In the genomic region with DNA sequence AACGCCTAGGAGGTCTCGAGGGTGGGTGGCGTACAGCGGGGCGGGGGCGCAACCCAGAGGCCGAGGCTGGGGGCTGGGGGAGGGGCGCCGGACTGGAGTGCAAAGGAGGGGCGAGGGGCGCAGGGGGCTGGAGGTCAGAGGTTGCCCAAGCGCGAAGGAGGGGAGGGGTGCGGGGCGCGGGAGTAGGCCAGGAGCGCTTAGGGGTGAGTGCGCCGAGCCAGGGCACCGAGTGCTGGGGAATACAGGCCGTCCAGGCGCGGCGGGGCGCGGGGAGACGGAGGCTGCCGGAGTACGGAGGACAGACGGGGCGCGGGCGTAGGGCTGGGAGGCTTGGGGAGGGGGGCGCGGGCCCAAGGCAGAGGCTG, we compare ENCODE assay signal across 10 cellular contexts. TPM values are rescaled to one million over a fixed set of nuclear protein-coding genes. Genes with fewer than 3 reads are reported as not detected.
A peak's percentile ranks its signal among the peaks of the same experiment; 100 is the strongest.
DNase-seq lines count a peak whose midpoint lies in the region; ATAC-seq, FAIRE-seq and TF ChIP-seq lines count a peak whose summit lies in the region.
"Had no signal": no experiment of that assay in that cellular context is flagged by ENCODE, and none has a peak within 500 bp of the region (broad histone marks: within the 10 kb centered on the region; RNA-seq: fewer than 3 reads in every experiment).

No MANE protein-coding gene starts in this region.

- H3K9me3 ChIP-seq in HUES48 (ENCODE audit: control insufficient read depth, insufficient read depth, low read length), result no peaks in the 10 kb centered on the region
- no peaks in the 10 kb centered on the region for H3K9me3 ChIP-seq in HepG2 (ENCODE audit: low read length)
- H3K9me3 ChIP-seq in thoracic aorta, result no peaks in the 10 kb centered on the region

- no peak overlapping the region for H3K27ac ChIP-seq in HUES48 (ENCODE audit: low read depth, low read length)
- peak overlapping the region; percentile 40 for H3K27ac ChIP-seq in HepG2 (ENCODE audit: extremely low read length, insufficient read depth, low read length)
- no peak overlapping the region for H3K27ac ChIP-seq in thoracic aorta

- ATAC-seq in HepG2 (peak; percentile 66), thoracic aorta (ENCODE audit: insufficient number of reproducible peaks, low FRiP score, low read depth) (no peak)
- ATAC-seq: activated CD4-positive, alpha-beta T cell treated with anti-CD3 and anti-CD28 coated beads for 36 hours; activated naive CD8-positive, alpha-beta T cell treated with anti-CD3 and anti-CD28 coated beads, Interleukin-2, amount 50 U/mL, for 24 hours had no signal

- peak overlapping the region; percentile 23; the same call in 1 of the 2 replicates for H3K4me2 ChIP-seq in HepG2 (ENCODE audit: low read depth, low read length)

- H3K79me2 ChIP-seq in HepG2 (ENCODE audit: insufficient read depth, low read length), result no peaks in the 10 kb centered on the region

- peaks cover 23% of the 10 kb centered on the region for H3K36me3 ChIP-seq in HUES48 (ENCODE audit: control insufficient read depth, insufficient read depth, low read length)
- no peaks in the 10 kb centered on the region for H3K36me3 ChIP-seq in bronchial epithelial cell (ENCODE audit: control insufficient read depth, insufficient read depth, low read length)
- H3K36me3 ChIP-seq in HepG2 (replicated peaks in 1 of 2; ENCODE audit: control insufficient read depth in 1 of 2, insufficient read depth in 2 of 2, low read length in 2 of 2), result no peaks in the 10 kb centered on the region; a peak in 1 of 5 replicates
- no peaks in the 10 kb centered on the region for H3K36me3 ChIP-seq in thoracic aorta

- no peak for FAIRE-seq in bronchial epithelial cell (lab: Jason Lieb, UNC)
- no peak for FAIRE-seq in HepG2 (lab: Jason Lieb, UNC)
- FAIRE-seq: GM12891 had no signal

- H4K20me1 ChIP-seq in HepG2 (ENCODE audit: insufficient read depth, low read length), result no peaks in the 10 kb centered on the region

- intact Hi-C loops in HepG2 (cut with micrococcal nuclease; ENCODE audit: unreplicated experiment), result no loop called here

- POLR2A ChIA-PET in HepG2 (lab: Yijun Ruan, JAX), result no interaction called here

- no peak overlapping the region for H2AFZ ChIP-seq in HepG2 (ENCODE audit: low read length)

- TF ChIP-seq POLR2A in HepG2 (IDR thresholded peaks at IDR 0.05; ENCODE audit: insufficient read depth in 1 of 2, low read depth in 2 of 2, low read length in 2 of 2), result no peak

- TF ChIP-seq RAD21 in HepG2 (CRISPR knock-in tag; IDR thresholded peaks at IDR 0.05), result no peak

- H3K4me1 ChIP-seq in HUES48 (ENCODE audit: control insufficient read depth, insufficient read depth, low read length) (peaks cover 13% of the 10 kb centered on the region; the same call in 1 of the 2 replicates), HepG2 (ENCODE audit: insufficient read depth, low read length) (peaks cover 32% of the 10 kb centered on the region), thoracic aorta (ENCODE audit: control insufficient read depth in 1 of 2, low read depth in 2 of 2) (no peaks in the 10 kb centered on the region)

- peak overlapping the region; percentile 60 for H3K4me3 ChIP-seq in HUES48 (ENCODE audit: low read depth, low read length)
- peak overlapping the region; percentile 8 for H3K4me3 ChIP-seq in bronchial epithelial cell (ENCODE audit: low read depth, low read length)
- peak overlapping the region; percentile 40 to 70 (median 68); a peak in 4 of 6 replicates for H3K4me3 ChIP-seq in HepG2 (replicated peaks in 1 of 3; ENCODE audit: insufficient read depth in 1 of 3, low read depth in 2 of 3, low read length in 3 of 3)
- H3K4me3 ChIP-seq in thoracic aorta, result peak overlapping the region; percentile 57

- no peak for TF ChIP-seq CTCF in bronchial epithelial cell (IDR thresholded peaks at IDR 0.05; ENCODE audit: insufficient read depth, low read length, severe bottlenecking)
- TF ChIP-seq CTCF in HepG2 (CRISPR knock-in tag; IDR thresholded peaks at IDR 0.05), result no peak
- no peak for TF ChIP-seq CTCF in thoracic aorta (IDR thresholded peaks at IDR 0.05)

- no CpG with 5 or more reads among the region's 35 CpGs for WGBS in HepG2 (ENCODE audit: low lambda C conversion rate)

- no TSS peak for BruUV-seq in HepG2 (replicated peaks; lab: Mats Ljungman, UMichigan)

- H3K27me3 ChIP-seq in HUES48 (ENCODE audit: control insufficient read depth, insufficient read depth, low read length) (peaks cover 10% of the 10 kb centered on the region), bronchial epithelial cell (ENCODE audit: control insufficient read depth, insufficient read depth, low read length) (peaks cover 2% of the 10 kb centered on the region), HepG2 (ENCODE audit: control insufficient read depth in 1 of 2, insufficient read depth in 2 of 2, low read length in 2 of 2) (no peaks in the 10 kb centered on the region), thoracic aorta (replicated peaks; ENCODE audit: insufficient read depth) (no peaks in the 10 kb centered on the region)

- no peak for TF ChIP-seq EP300 in HepG2 (IDR thresholded peaks at IDR 0.05; ENCODE audit: low read depth in 2 of 2, low read length in 2 of 2)
- no peak for TF ChIP-seq EP300 in HepG2 (CRISPR knock-in tag; IDR thresholded peaks at IDR 0.05; ENCODE audit: borderline replicate concordance)

- H3K9ac ChIP-seq in HUES48 (ENCODE audit: low read depth, low read length) (no peak overlapping the region), HepG2 (ENCODE audit: insufficient read depth, low read depth, low read length) (peak overlapping the region; percentile 39; the same call in 1 of the 2 replicates)

- in situ Hi-C loops in HepG2 (cut with HindIII; ENCODE audit: extremely low pct_ligation_motif_present, low pct_unique_long_range_greater_than_20kb), result no loop called here

- CTCF ChIA-PET in HepG2 (lab: Yijun Ruan, JAX; ENCODE audit: low intra/inter-chr PET ratio, low total read pairs), result no interaction called here

- DNase-seq in bronchial epithelial cell (ENCODE audit: low read depth) (no peak), HepG2 (ENCODE audit: low spot score) (no peak), thoracic aorta (ENCODE audit: low spot score) (no peak), HT-29 (ENCODE audit: low spot score) (no peak), dedifferentiated amniotic fluid mesenchymal stem cell (ENCODE audit: extremely low spot score) (no peak), HuH-7 (ENCODE audit: low spot score) (no peak)
- DNase-seq: activated CD4-positive, alpha-beta T cell treated with anti-CD3 and anti-CD28 coated beads for 36 hours; activated naive CD8-positive, alpha-beta T cell treated with anti-CD3 and anti-CD28 coated beads, Interleukin-2, amount 50 U/mL, for 24 hours had no signal

TF ChIP-seq in HepG2, 621 proteins besides CTCF, POLR2A, EP300 and RAD21 (continues in another document):
- TF ChIP-seq ZSCAN25 (CRISPR knock-in tag; IDR thresholded peaks at IDR 0.05), result 0 out of 2 replicates have a peak, but pooled peaks have one; percentile 54
- no peak for TF ChIP-seq IKZF5 (CRISPR knock-in tag; IDR thresholded peaks at IDR 0.05)
- TF ChIP-seq KLF13 (CRISPR knock-in tag; IDR thresholded peaks at IDR 0.05), result no peak
- TF ChIP-seq ZNF44 (CRISPR knock-in tag; IDR thresholded peaks at IDR 0.05), result no peak
- TF ChIP-seq MYNN (CRISPR knock-in tag; IDR thresholded peaks at IDR 0.05; ENCODE audit: low read depth), result no peak
- peak; percentile 20 for TF ChIP-seq RBM39 (IDR thresholded peaks at IDR 0.05; ENCODE audit: low read depth, low read length, poor library complexity, severe bottlenecking)
- TF ChIP-seq ASH2L (IDR thresholded peaks at IDR 0.05; ENCODE audit: insufficient read length, low read depth, low read length), result peak; percentile 9
- TF ChIP-seq, protein P1, sequence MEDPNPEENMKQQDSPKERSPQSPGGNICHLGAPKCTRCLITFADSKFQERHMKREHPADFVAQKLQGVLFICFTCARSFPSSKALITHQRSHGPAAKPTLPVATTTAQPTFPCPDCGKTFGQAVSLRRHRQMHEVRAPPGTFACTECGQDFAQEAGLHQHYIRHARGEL (CRISPR knock-in tag; IDR thresholded peaks at IDR 0.05), result no peak

RNA-seq across cellular contexts. Expression of gene GYG2, which starts 0.3 kb away (rescaled TPM):
- total RNA-seq in bronchial epithelial cell, result under 0.01 and 0.26 TPM in 2 replicates
- 24.3 and 31.7 TPM in 2 replicates for total RNA-seq in HepG2 (2016; rRNA removed; fragmentation: Illumina TruSeq; extraction: Trizol)
- total RNA-seq in HepG2 (2016; cell fraction: cytosol; rRNA removed; fragmentation: Illumina TruSeq; extraction: Trizol; ENCODE audit: low read depth), result 6.7 and 8.4 TPM in 2 replicates
- 22.5 and 30.3 TPM in 2 replicates for total RNA-seq in HepG2 (2016; cell fraction: insoluble cytoplasmic fraction; rRNA removed; fragmentation: Illumina TruSeq; extraction: Trizol)
- 22.4 and 23.0 TPM in 2 replicates for total RNA-seq in HepG2 (2016; cell fraction: membrane; rRNA removed; fragmentation: Illumina TruSeq; extraction: Trizol)
- 16.0 and 17.3 TPM in 2 replicates for total RNA-seq in HepG2 (2016; cell fraction: nucleus; rRNA removed; fragmentation: Illumina TruSeq; extraction: Trizol)
- 19.8 and 20.0 TPM in 2 replicates for polyA plus RNA-seq in HepG2 (2011; rRNA removed)
- 16.9 and 19.2 TPM in 2 replicates for polyA plus RNA-seq in HepG2 (2011; cell fraction: cytosol; rRNA removed)
- polyA plus RNA-seq in HepG2 (2011; cell fraction: nucleus; rRNA removed), result 14.1 and 16.8 TPM in 2 replicates
- polyA plus RNA-seq in HepG2 (2012), result 11.2 and 14.3 TPM in 2 replicates
- 6.2 and 7.5 TPM in 2 replicates for polyA plus RNA-seq in HepG2 (2016; cell fraction: cytosol; fragmentation: Illumina TruSeq; extraction: Trizol; ENCODE audit: low read depth)
- 37.0 and 37.2 TPM in 2 replicates for polyA plus RNA-seq in HepG2 (2016; cell fraction: insoluble cytoplasmic fraction; fragmentation: Illumina TruSeq; extraction: Trizol; ENCODE audit: low read depth)
- 16.2 and 16.5 TPM in 2 replicates for polyA plus RNA-seq in HepG2 (2016; cell fraction: membrane; fragmentation: Illumina TruSeq; extraction: Trizol; ENCODE audit: low read depth)
- polyA plus RNA-seq in HepG2 (2016; cell fraction: nucleus; fragmentation: Illumina TruSeq; extraction: Trizol; ENCODE audit: insufficient read depth, low read depth), result 34.6 and 35.1 TPM in 2 replicates
- polyA minus RNA-seq in HepG2 (2011; rRNA and poly(A)+ RNA removed; ENCODE audit: low replicate concordance), result 64.2 TPM in 1 of 2 replicates, not detected in the other
- 19.9 and 20.0 TPM in 2 replicates for polyA minus RNA-seq in HepG2 (2011; cell fraction: cytosol; rRNA and poly(A)+ RNA removed)
- 8.0 and 12.1 TPM in 2 replicates for polyA minus RNA-seq in HepG2 (2011; cell fraction: nucleus; rRNA and poly(A)+ RNA removed)
- 1 to 10 TPM in 1 of 2 donors, under 1 TPM in 1; 0.41 to 1.5 TPM for total RNA-seq in thoracic aorta
- 0.29 TPM in 1 of 2 replicates, not detected in the other for total RNA-seq in HT-29 (2014; rRNA removed; shearing (Covaris generic))
- total RNA-seq: activated CD4-positive, alpha-beta T cell treated with anti-CD3 and anti-CD28 coated beads for 36 hours had no signal

Comparison
In these comparisons a context has a peak if more than half of its experiments do, and no peak if none do; other contexts are left out.
1. H3K4me3 ChIP-seq: peak in every context shown above with its lines; median percentile 68 in HepG2; 60 in HUES48; 57 in thoracic aorta; 8 in bronchial epithelial cell.